Comparison of ENCODE assay signal across 14 cellular contexts in the genomic region with DNA sequence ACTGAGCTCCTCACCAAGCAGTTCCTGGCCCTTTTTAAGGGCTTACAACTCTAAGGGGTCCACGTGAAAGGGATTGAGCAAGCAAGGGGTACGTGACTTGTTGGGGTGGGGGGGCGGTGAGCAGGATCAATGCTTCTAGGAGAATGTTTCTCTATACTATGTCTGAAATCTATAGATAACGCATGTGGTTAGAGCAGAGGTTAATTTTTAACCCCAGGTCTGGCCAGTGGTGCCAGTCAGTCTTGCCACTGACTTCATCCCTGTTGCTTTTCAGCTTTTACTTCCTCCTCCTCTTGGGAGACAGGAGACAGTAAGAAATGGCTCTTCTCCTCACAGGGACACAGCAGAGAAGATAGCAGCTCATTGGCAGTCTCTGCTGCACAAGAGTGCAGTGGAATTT.
DNase-seq lines count a peak whose midpoint lies in the region; ATAC-seq and TF ChIP-seq lines count a peak whose summit lies in the region.
"Had no signal": no experiment of that assay in that cellular context is flagged by ENCODE, and none has a peak within 500 bp of the region (broad histone marks: within the 10 kb centered on the region; RNA-seq: fewer than 3 reads in every experiment).

No MANE protein-coding gene starts in this region.

- no peaks in the 10 kb centered on the region for H3K79me1 ChIP-seq in mesendoderm (ENCODE audit: low read length)

- no peak overlapping the region for H4K8ac ChIP-seq in mesendoderm (ENCODE audit: low read depth, low read length)

- no peak overlapping the region for H2BK5ac ChIP-seq in mesendoderm (ENCODE audit: low read length)

- H3K27ac ChIP-seq in OCI-LY3 (ENCODE audit: low read length), result peak overlapping the region; percentile 24
- no peak overlapping the region for H3K27ac ChIP-seq in effector memory CD4-positive, alpha-beta T cell (ENCODE audit: insufficient read depth, low read length, poor library complexity, severe bottlenecking)
- no peak overlapping the region for H3K27ac ChIP-seq in mesendoderm (ENCODE audit: low read depth, low read length)
- H3K27ac ChIP-seq: adrenal gland, C4-2B, right atrium auricular region had no signal

- H4K5ac ChIP-seq in mesendoderm (ENCODE audit: low read length), result no peak overlapping the region

- H3K4me2 ChIP-seq in OCI-LY3 (ENCODE audit: low read length) (peak overlapping the region; percentile 73), mesendoderm (ENCODE audit: low read length) (no peak overlapping the region)

- H3K23ac ChIP-seq in mesendoderm (ENCODE audit: low read length), result no peak overlapping the region

- no peak overlapping the region for H3K18ac ChIP-seq in mesendoderm (ENCODE audit: low read length)

- no peak for TF ChIP-seq CTCF in OCI-LY3 (IDR thresholded peaks at IDR 0.05; ENCODE audit: low read depth, low read length)

- ATAC-seq in GM18520 (IDR thresholded peaks at IDR 0.05; ENCODE audit: unreplicated experiment) (peak; percentile 45), HG02759 (IDR thresholded peaks at IDR 0.05; ENCODE audit: unreplicated experiment) (peak; percentile 59)

- H3K4me3 ChIP-seq in OCI-LY3 (ENCODE audit: low read length), result peak overlapping the region; percentile 37
- H3K4me3 ChIP-seq in effector memory CD4-positive, alpha-beta T cell (ENCODE audit: insufficient read depth, low read depth, low read length, poor library complexity, severe bottlenecking), result no peak overlapping the region
- no peak overlapping the region for H3K4me3 ChIP-seq in mesendoderm (ENCODE audit: low read length)
- H3K4me3 ChIP-seq: adrenal gland, right atrium auricular region had no signal

- no peak overlapping the region for H2BK120ac ChIP-seq in mesendoderm (ENCODE audit: low read depth, low read length)

- H3K4ac ChIP-seq in mesendoderm (ENCODE audit: low read depth, low read length), result no peak overlapping the region

- H3K36me3 ChIP-seq in OCI-LY3 (replicated peaks; ENCODE audit: low read depth, low read length) (no peaks in the 10 kb centered on the region), mesendoderm (ENCODE audit: control insufficient read depth, insufficient read depth, low read length) (no peaks in the 10 kb centered on the region)
- H3K36me3 ChIP-seq in effector memory CD4-positive, alpha-beta T cell (ENCODE audit: control insufficient read depth, insufficient read depth, low read length), result no peaks in the 10 kb centered on the region
- H3K36me3 ChIP-seq: adrenal gland, right atrium auricular region had no signal

- H3K79me2 ChIP-seq in OCI-LY3 (ENCODE audit: low read length) (no peaks in the 10 kb centered on the region), mesendoderm (ENCODE audit: control insufficient read depth, insufficient read depth, low read length) (no peaks in the 10 kb centered on the region)

- H3K27me3 ChIP-seq in OCI-LY3 (ENCODE audit: low read depth, low read length) (no peaks in the 10 kb centered on the region), mesendoderm (ENCODE audit: insufficient read depth, low read length, poor library complexity) (no peaks in the 10 kb centered on the region)
- H3K27me3 ChIP-seq in effector memory CD4-positive, alpha-beta T cell (replicated peaks; ENCODE audit: control insufficient read depth, insufficient read depth, low read length, poor library complexity, severe bottlenecking), result no peaks in the 10 kb centered on the region
- H3K27me3 ChIP-seq: adrenal gland, right atrium auricular region had no signal

- H4K20me1 ChIP-seq in OCI-LY3 (ENCODE audit: insufficient read depth, low read length), result no peaks in the 10 kb centered on the region

- no peak overlapping the region for H3K56ac ChIP-seq in mesendoderm (ENCODE audit: low read length)

- H3K9ac ChIP-seq in OCI-LY3 (ENCODE audit: low read length) (peak overlapping the region; percentile 7; the same call in 1 of the 2 replicates), mesendoderm (ENCODE audit: low read length) (no peak overlapping the region)

- whole genome bisulfite sequencing in mesendoderm (ENCODE audit: extremely low coverage, insufficient coverage, low lambda C conversion rate), result no CpG with 5 or more reads among the region's 4 CpGs

- DNase-seq in mucosa of gallbladder (ENCODE audit: low spot score) (peak; percentile 45), NAMALWA (ENCODE audit: low spot score) (no peak), mesendoderm (no peak), SIG-M5 (lab: John Stamatoyannopoulos, UW) (no peak)
- no peak for DNase-seq in effector memory CD4-positive, alpha-beta T cell
- DNase-seq: activated B cell treated with CpG ODN at 0.5 μM for 24 hours, activated T-cell treated with anti-CD3 and anti-CD28 coated beads for 4 hours, adrenal gland, GDM1 had no signal

- H3K4me1 ChIP-seq in OCI-LY3 (ENCODE audit: low read length) (peaks cover 19% of the 10 kb centered on the region), mesendoderm (ENCODE audit: control insufficient read depth, low read depth, low read length) (no peaks in the 10 kb centered on the region)
- no peaks in the 10 kb centered on the region for H3K4me1 ChIP-seq in effector memory CD4-positive, alpha-beta T cell (ENCODE audit: control insufficient read depth, insufficient read depth, low read length, poor library complexity, severe bottlenecking)
- H3K4me1 ChIP-seq: adrenal gland, right atrium auricular region had no signal

- H2AFZ ChIP-seq in OCI-LY3 (ENCODE audit: low read depth, low read length), result peak overlapping the region; percentile 63

- H2AK5ac ChIP-seq in mesendoderm (ENCODE audit: low read length), result no peak overlapping the region

- H3K9me3 ChIP-seq in OCI-LY3 (ENCODE audit: insufficient read depth, low read length), result peaks cover 7% of the 10 kb centered on the region; the same call in 1 of the 2 replicates
- no peaks in the 10 kb centered on the region for H3K9me3 ChIP-seq in effector memory CD4-positive, alpha-beta T cell (ENCODE audit: control insufficient read depth, low read length)

- H2BK15ac ChIP-seq in mesendoderm (replicated peaks; ENCODE audit: low read depth), result no peak overlapping the region
